In the genomic region with DNA sequence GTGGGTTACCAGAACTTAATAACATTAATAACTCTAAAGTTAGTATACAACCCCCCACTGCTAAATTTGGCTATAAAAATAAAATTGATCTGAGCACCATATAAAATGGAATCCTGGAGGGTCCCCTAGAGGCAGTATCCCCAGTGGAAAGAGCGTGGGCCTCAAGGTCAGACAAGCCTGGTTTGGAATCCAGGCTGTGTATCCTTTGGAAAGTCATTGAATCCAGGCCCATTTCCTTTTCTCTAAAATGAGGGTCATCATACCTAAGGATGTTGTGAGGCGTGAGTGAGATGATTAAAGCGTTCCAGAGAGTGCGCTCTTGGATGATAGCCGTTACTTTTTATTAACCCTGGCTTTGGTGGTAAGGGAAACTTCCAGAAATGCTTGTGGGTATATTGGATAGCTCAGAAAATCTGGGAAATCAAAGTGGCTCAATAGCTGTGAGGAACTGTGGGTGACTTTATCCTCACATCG, we compare ENCODE assay signal across 1 cellular context.
TF ChIP-seq lines count a peak whose summit lies in the region.

No MANE protein-coding gene starts in this region.

TF ChIP-seq in GM12878, 131 proteins besides CTCF, POLR2A, EP300 and RAD21:
- TF ChIP-seq CHD4 (IDR thresholded peaks at IDR 0.05) (no peak), ELK1 (IDR thresholded peaks at IDR 0.05; ENCODE audit: low read depth, low read length) (no peak)
